1 cellular context compared by ENCODE assay signal in genomic region chr22:39152511-39153219, GRCh38.
TF ChIP-seq lines count a peak whose summit lies in the region.

TSS of gene CBX7 (minus strand) at chr22:39152680. CDS start at chr22:39152444, 236 bp downstream.

TF ChIP-seq in K562, 482 proteins besides CTCF, POLR2A, EP300 and RAD21 (continued from another document and continues in another):
- TF ChIP-seq CREB5 (CRISPR knock-in tag; IDR thresholded peaks at IDR 0.05): no peak
- TF ChIP-seq E4F1 (CRISPR knock-in tag; IDR thresholded peaks at IDR 0.05; ENCODE audit: borderline replicate concordance): no peak
- peak; percentile 88 for TF ChIP-seq L3MBTL2 (IDR thresholded peaks at IDR 0.05)
- TF ChIP-seq TOE1 (IDR thresholded peaks at IDR 0.05; ENCODE audit: borderline replicate concordance): no peak
- no peak for TF ChIP-seq TOE1 (CRISPR knock-in tag; IDR thresholded peaks at IDR 0.05; ENCODE audit: borderline replicate concordance, low read depth)
- peak; percentile 71 for TF ChIP-seq SP1 (CRISPR knock-in tag; IDR thresholded peaks at IDR 0.05)
- TF ChIP-seq NR2C2 (CRISPR knock-in tag; IDR thresholded peaks at IDR 0.05): no peak
- peak; percentile 78 for TF ChIP-seq NR2C2 (tag; IDR thresholded peaks at IDR 0.05)
- TF ChIP-seq DIDO1 (tag; IDR thresholded peaks at IDR 0.05; ENCODE audit: low read depth): no peak
- no peak for TF ChIP-seq C11orf30 (IDR thresholded peaks at IDR 0.05; ENCODE audit: low read depth)
- TF ChIP-seq SFPQ (IDR thresholded peaks at IDR 0.05; ENCODE audit: low read depth, low read length): no peak
- peak; percentile 79 for TF ChIP-seq POLR2G (IDR thresholded peaks at IDR 0.05; ENCODE audit: low read depth, low read length)
- no peak for TF ChIP-seq ZNF77 (CRISPR knock-in tag; IDR thresholded peaks at IDR 0.05)
- TF ChIP-seq CCNT2 (IDR thresholded peaks at IDR 0.05; ENCODE audit: borderline replicate concordance, extremely low read depth, insufficient read length, low read depth, low read length): peak; percentile 54
- TF ChIP-seq MGA (IDR thresholded peaks at IDR 0.05): peak; percentile 86
- peak; percentile 65 for TF ChIP-seq NFIC (IDR thresholded peaks at IDR 0.05)
- no peak for TF ChIP-seq CREB3L1 (IDR thresholded peaks at IDR 0.05; ENCODE audit: borderline replicate concordance, low read depth)
- peak; percentile 43; the same call in 1 of the 2 replicates for TF ChIP-seq RB1 (IDR thresholded peaks at IDR 0.05; ENCODE audit: low read depth)
- no peak for TF ChIP-seq FOXA1 (IDR thresholded peaks at IDR 0.05; ENCODE audit: borderline replicate concordance)
- no peak for TF ChIP-seq E2F3 (CRISPR knock-in tag; IDR thresholded peaks at IDR 0.05)
- TF ChIP-seq POLR2H (tag; IDR thresholded peaks at IDR 0.05; ENCODE audit: low read depth): no peak
- TF ChIP-seq NEUROD1 (IDR thresholded peaks at IDR 0.05; ENCODE audit: borderline replicate concordance, low read depth, low read length, partially characterized antibody): no peak
- TF ChIP-seq ZNF644 (tag; IDR thresholded peaks at IDR 0.05; ENCODE audit: low read depth): no peak
- TF ChIP-seq BACH1 (tag; IDR thresholded peaks at IDR 0.05): no peak; the same call in 1 of the 2 replicates
- no peak for TF ChIP-seq ETV5 (CRISPR knock-in tag; IDR thresholded peaks at IDR 0.05; ENCODE audit: low read depth)
- TF ChIP-seq ZNF583 (CRISPR knock-in tag; IDR thresholded peaks at IDR 0.05): no peak
- TF ChIP-seq, protein P1, sequence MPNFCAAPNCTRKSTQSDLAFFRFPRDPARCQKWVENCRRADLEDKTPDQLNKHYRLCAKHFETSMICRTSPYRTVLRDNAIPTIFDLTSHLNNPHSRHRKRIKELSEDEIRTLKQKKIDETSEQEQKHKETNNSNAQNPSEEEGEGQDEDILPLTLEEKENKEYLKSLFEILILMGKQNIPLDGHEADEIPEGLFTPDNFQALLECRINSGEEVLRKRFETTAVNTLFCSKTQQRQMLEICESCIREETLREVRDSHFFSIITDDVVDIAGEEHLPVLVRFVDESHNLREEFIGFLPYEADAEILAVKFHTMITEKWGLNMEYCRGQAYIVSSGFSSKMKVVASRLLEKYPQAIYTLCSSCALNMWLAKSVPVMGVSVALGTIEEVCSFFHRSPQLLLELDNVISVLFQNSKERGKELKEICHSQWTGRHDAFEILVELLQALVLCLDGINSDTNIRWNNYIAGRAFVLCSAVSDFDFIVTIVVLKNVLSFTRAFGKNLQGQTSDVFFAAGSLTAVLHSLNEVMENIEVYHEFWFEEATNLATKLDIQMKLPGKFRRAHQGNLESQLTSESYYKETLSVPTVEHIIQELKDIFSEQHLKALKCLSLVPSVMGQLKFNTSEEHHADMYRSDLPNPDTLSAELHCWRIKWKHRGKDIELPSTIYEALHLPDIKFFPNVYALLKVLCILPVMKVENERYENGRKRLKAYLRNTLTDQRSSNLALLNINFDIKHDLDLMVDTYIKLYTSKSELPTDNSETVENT (CRISPR knock-in tag; IDR thresholded peaks at IDR 0.05): no peak
- TF ChIP-seq BRD9 (IDR thresholded peaks at IDR 0.05; ENCODE audit: low read depth, partially characterized antibody): no peak
- no peak for TF ChIP-seq SMAD2 (IDR thresholded peaks at IDR 0.05; ENCODE audit: low read depth, low read length)
- no peak for TF ChIP-seq MYBL2 (IDR thresholded peaks at IDR 0.05; ENCODE audit: low read depth)
- no peak for TF ChIP-seq MYBL2 (CRISPR knock-in tag; IDR thresholded peaks at IDR 0.05; ENCODE audit: borderline replicate concordance)
- TF ChIP-seq CREBBP (IDR thresholded peaks at IDR 0.05; ENCODE audit: low read depth, low read length): no peak
- no peak for TF ChIP-seq ERF (CRISPR knock-in tag; IDR thresholded peaks at IDR 0.05)
- no peak for TF ChIP-seq HSF4 (CRISPR knock-in tag; IDR thresholded peaks at IDR 0.05; ENCODE audit: borderline replicate concordance)
- no peak for TF ChIP-seq MAFG (tag; conservative IDR thresholded peaks at IDR 0.05)
- no peak for TF ChIP-seq PYGO2 (tag; IDR thresholded peaks at IDR 0.05)
- TF ChIP-seq RBM22 (IDR thresholded peaks at IDR 0.05; ENCODE audit: low read depth, low read length, poor library complexity, severe bottlenecking): no peak
- TF ChIP-seq CSDE1 (IDR thresholded peaks at IDR 0.05): no peak
- TF ChIP-seq, protein P2, sequence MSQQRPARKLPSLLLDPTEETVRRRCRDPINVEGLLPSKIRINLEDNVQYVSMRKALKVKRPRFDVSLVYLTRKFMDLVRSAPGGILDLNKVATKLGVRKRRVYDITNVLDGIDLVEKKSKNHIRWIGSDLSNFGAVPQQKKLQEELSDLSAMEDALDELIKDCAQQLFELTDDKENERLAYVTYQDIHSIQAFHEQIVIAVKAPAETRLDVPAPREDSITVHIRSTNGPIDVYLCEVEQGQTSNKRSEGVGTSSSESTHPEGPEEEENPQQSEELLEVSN (IDR thresholded peaks at IDR 0.05; ENCODE audit: borderline replicate concordance in 1 of 2, extremely low read depth in 1 of 2, insufficient read depth in 1 of 2, insufficient read length in 1 of 2, low read depth in 1 of 2, low read length in 1 of 2, poor library complexity in 1 of 2, severe bottlenecking in 1 of 2): peak; percentile 48 to 49
